17 cellular contexts compared by ENCODE assay signal in genomic region chr4:5749568-5749967, GRCh38.
"Had no signal": no experiment of that assay in that cellular context is flagged by ENCODE, and none has a peak within 500 bp of the region (broad histone marks: within the 10 kb centered on the region; RNA-seq: fewer than 3 reads in every experiment).

No MANE protein-coding gene starts in this region.

- H3K9ac ChIP-seq: neural progenitor cell had no signal

- H3K27me3 ChIP-seq: esophagus squamous epithelium, foreskin keratinocyte, neural progenitor cell, right atrium auricular region, transverse colon had no signal

- H3K4me2 ChIP-seq: neural progenitor cell had no signal

- H3K4me1 Mint-ChIP-seq: memory B cell had no signal

- DNase-seq: activated CD4-positive, alpha-beta T cell treated with anti-CD3 and anti-CD28 coated beads, Interleukin-2, amount 50 U/mL, for 1 hour; activated gamma-delta T cell; activated T-cell treated with anti-CD3 and anti-CD28 coated beads, Interleukin-2, amount 50 U/mL, for 24 hours; esophagus squamous epithelium; foreskin keratinocyte; head of caudate nucleus; islet precursor cell; stimulated activated CD4-positive, alpha-beta T cell treated with anti-CD3 and anti-CD28 coated beads, Interleukin-2, amount 100 ng/mL, for 24 hours; stimulated activated naive CD4-positive, alpha-beta T cell; substantia nigra; T-helper 2 cell; transverse colon had no signal

- H3K9me3 ChIP-seq: esophagus squamous epithelium, right atrium auricular region, transverse colon had no signal

- H3K4me1 ChIP-seq: transverse colon had no signal

- H3K27ac Mint-ChIP-seq: activated naive CD8-positive, alpha-beta T cell; activated T-cell treated with anti-CD3 and anti-CD28 coated beads, Interleukin-2, amount 50 U/mL, for 24 hours; memory B cell; neural progenitor cell had no signal

- H3K9me3 Mint-ChIP-seq: activated T-cell treated with anti-CD3 and anti-CD28 coated beads, Interleukin-2, amount 50 U/mL, for 24 hours; neural progenitor cell had no signal

- H2AFZ ChIP-seq: neural progenitor cell had no signal

- H3K36me3 Mint-ChIP-seq: activated naive CD8-positive, alpha-beta T cell; memory B cell had no signal

- H3K4me3 Mint-ChIP-seq: activated naive CD8-positive, alpha-beta T cell; activated T-cell treated with anti-CD3 and anti-CD28 coated beads, Interleukin-2, amount 50 U/mL, for 24 hours; memory B cell; neural progenitor cell had no signal

- H3K4me3 ChIP-seq: esophagus squamous epithelium, neural progenitor cell, right atrium auricular region, transverse colon had no signal

- H3K27ac ChIP-seq: esophagus squamous epithelium, neural progenitor cell, right atrium auricular region, transverse colon had no signal

- H3K27me3 Mint-ChIP-seq: activated T-cell treated with anti-CD3 and anti-CD28 coated beads, Interleukin-2, amount 50 U/mL, for 24 hours had no signal

- ATAC-seq: foreskin keratinocyte, left lobe of liver had no signal

- H3K36me3 ChIP-seq: neural progenitor cell, transverse colon had no signal
